Comparison of ENCODE assay signal across 8 cellular contexts in genomic region chr12:53048780-53049401, GRCh38. TPM values are rescaled to one million over a fixed set of nuclear protein-coding genes. Genes with fewer than 3 reads are reported as not detected.
DNase-seq lines count a peak whose midpoint lies in the region; ATAC-seq and TF ChIP-seq lines count a peak whose summit lies in the region.

No MANE protein-coding gene starts in this region.

- no peaks in the 10 kb centered on the region for H3K9me2 ChIP-seq in HCT116 (ENCODE audit: insufficient read depth)

- H3K27ac ChIP-seq in HCT116 (ENCODE audit: low read depth, low read length) (peak overlapping the region; percentile 91), smooth muscle cell (ENCODE audit: low read depth) (peak overlapping the region; percentile 86)

- intact Hi-C loops in HCT116 (cut with micrococcal nuclease) = loop anchor here (5.0 kb wide), 2 partner anchors 42 to 318 kb away; partner anchors contain the start of gene EIF4B

- TF ChIP-seq POLR2A in HCT116 (IDR thresholded peaks at IDR 0.05; ENCODE audit: borderline replicate concordance, extremely low read depth, insufficient read depth, insufficient read length) = no peak

- H3K79me2 ChIP-seq in HCT116 (ENCODE audit: insufficient read depth, low read length) = peaks cover 23% of the 10 kb centered on the region; the same call in 1 of the 2 replicates
- peaks cover 12% of the 10 kb centered on the region for H3K79me2 ChIP-seq in smooth muscle cell (ENCODE audit: low read depth)

- WGBS in smooth muscle cell (ENCODE audit: low lambda C conversion rate) = 11% methylated on average over 6 of the region's 6 CpGs

- no peak for TF ChIP-seq RAD21 in HCT116 (IDR thresholded peaks at IDR 0.05; ENCODE audit: low read depth)

- peak overlapping the region; percentile 75 for H3K9ac ChIP-seq in HCT116 (ENCODE audit: low read length)
- no peak overlapping the region for H3K9ac ChIP-seq in smooth muscle cell (ENCODE audit: low read depth)

- H3K36me3 ChIP-seq in HCT116 (ENCODE audit: control insufficient read depth in 1 of 2, insufficient read depth in 2 of 2, low read length in 2 of 2) = no peaks in the 10 kb centered on the region
- no peaks in the 10 kb centered on the region for H3K36me3 ChIP-seq in smooth muscle cell (ENCODE audit: low read depth)

- RAD21 ChIA-PET in HCT116 (lab: Charles Lee; ENCODE audit: low non-redundant PET in 1 of 2, low total read pairs in 2 of 2, uncharacterized antibody in 2 of 2, unreplicated experiment in 2 of 2) = interaction anchor here (0.6 to 2.1 kb wide), 3 partner anchors 12 to 88 kb away, joined by 4 to 7 read pairs (median 5); no protein-coding TSS in a partner anchor

- peaks cover 25% of the 10 kb centered on the region for H3F3A ChIP-seq in smooth muscle cell (ENCODE audit: low read depth)

- H3K4me1 ChIP-seq in HCT116 (ENCODE audit: control insufficient read depth in 1 of 2, insufficient read depth in 2 of 2, low read length in 2 of 2) (peaks cover 71 to 95% of the 10 kb centered on the region in 2 experiments), smooth muscle cell (ENCODE audit: low read depth) (peaks cover 43% of the 10 kb centered on the region)

- H3K9me3 ChIP-seq in HCT116 (ENCODE audit: control insufficient read depth in 1 of 2, insufficient read depth in 1 of 2, low read depth in 1 of 2, low read length in 2 of 2) = no peaks in the 10 kb centered on the region
- H3K9me3 ChIP-seq in smooth muscle cell (replicated peaks; ENCODE audit: low read depth) = no peaks in the 10 kb centered on the region

- peak overlapping the region; percentile 53 to 59 for H3K4me3 ChIP-seq in HCT116 (replicated peaks in 1 of 2; ENCODE audit: low read depth in 1 of 2, low read length in 2 of 2)
- peak overlapping the region; percentile 52 for H3K4me3 ChIP-seq in smooth muscle cell

- H3K4me2 ChIP-seq in HCT116 (ENCODE audit: low read length) (peak overlapping the region; percentile 97), smooth muscle cell (peak overlapping the region; percentile 84)

- POLR2A ChIA-PET in HCT116 (lab: Charles Lee) = interaction anchor here (0.8 to 2.3 kb wide), 5 partner anchors 30 to 142 kb away, joined by 3 to 12 read pairs (median 6); partner anchors contain the start of genes CSAD, EIF4B, SPRYD3 and ZNF740

- H3K27me3 ChIP-seq in HCT116 (ENCODE audit: insufficient read depth, low read length) (no peaks in the 10 kb centered on the region), smooth muscle cell (ENCODE audit: low read depth) (no peaks in the 10 kb centered on the region)

- CTCF ChIA-PET in HCT116 (lab: Charles Lee) = interaction anchor here (0.7 to 2.8 kb wide), 10 partner anchors 9 to 164 kb away, joined by 3 to 20 read pairs (median 7); partner anchors contain the start of genes CSAD and ZNF740

- H4K20me1 ChIP-seq in HCT116 (ENCODE audit: insufficient read depth) = no peaks in the 10 kb centered on the region
- no peaks in the 10 kb centered on the region for H4K20me1 ChIP-seq in smooth muscle cell (ENCODE audit: low read depth)

- no peak for ATAC-seq in HCT116
- ATAC-seq in HG03108 (IDR thresholded peaks at IDR 0.05; ENCODE audit: unreplicated experiment) = no peak
- no peak for ATAC-seq in HG03045 (IDR thresholded peaks at IDR 0.05; ENCODE audit: unreplicated experiment)

- no peak for DNase-seq in HCT116 (ENCODE audit: low read depth, low spot score)
- DNase-seq in astrocyte of the hippocampus (ENCODE audit: low read depth, low spot score) = peak; percentile 82
- peak; percentile 41 for DNase-seq in iris pigment epithelial cell (ENCODE audit: low read depth)
- peak; percentile 68 for DNase-seq in smooth muscle cell (lab: John Stamatoyannopoulos, UW; ENCODE audit: unreplicated experiment)
- no peak for DNase-seq in amniotic stem cell (lab: John Stamatoyannopoulos, UW)
- DNase-seq in activated CD4-positive, alpha-beta T cell treated with anti-CD3 and anti-CD28 coated beads for 4 hours = no peak

- TF ChIP-seq CTCF in HCT116 (IDR thresholded peaks at IDR 0.05 in 2 of 3, conservative IDR thresholded peaks at IDR 0.05 in 1 of 3; ENCODE audit: borderline replicate concordance in 1 of 3, insufficient read depth in 1 of 3, low read depth in 2 of 3, low read length in 2 of 3) = no peak
- TF ChIP-seq CTCF in smooth muscle cell (IDR thresholded peaks at IDR 0.05; ENCODE audit: borderline replicate concordance, insufficient read depth, poor library complexity, severe bottlenecking) = no peak

- H2AFZ ChIP-seq in HCT116 (ENCODE audit: low read depth, low read length, poor library complexity, severe bottlenecking) (no peak overlapping the region), smooth muscle cell (ENCODE audit: low read depth) (no peak overlapping the region)

- no TSS peak for BruUV-seq in HCT116 (replicated peaks; lab: Mats Ljungman, UMichigan)

TF ChIP-seq in HCT116, 20 proteins besides CTCF, POLR2A, EP300 and RAD21:
- TF ChIP-seq EZH2 (IDR thresholded peaks at IDR 0.05) (no peak), POLR2AphosphoS5 (IDR thresholded peaks at IDR 0.05; ENCODE audit: low read depth, low read length) (no peak; the same call in 1 of the 2 replicates), ZFX (IDR thresholded peaks at IDR 0.05) (0 out of 2 replicates have a peak, but pooled peaks have one; percentile 62)

RNA-seq across cellular contexts. Expression of gene TNS2, which starts 1.0 kb away (rescaled TPM):
- total RNA-seq in HCT116 (2021; ENCODE audit: unreplicated experiment) = 25.7 TPM
- 16.3 and 17.3 TPM in 2 replicates for polyA plus RNA-seq in HCT116 (2012)
- 9.3 and 11.4 TPM in 2 replicates for total RNA-seq in smooth muscle cell
- 17.4 TPM in 2 replicates for polyA plus RNA-seq in smooth muscle cell

RNA-seq across cellular contexts. Expression of gene SPRYD3, which starts 30.3 kb away (rescaled TPM):
- total RNA-seq in HCT116 (2021; ENCODE audit: unreplicated experiment) (47.5 TPM), smooth muscle cell (20.2 and 23.0 TPM in 2 replicates)
- polyA plus RNA-seq in HCT116 (2012) = 48.1 and 55.1 TPM in 2 replicates
- polyA plus RNA-seq in smooth muscle cell = 43.5 and 57.1 TPM in 2 replicates

RNA-seq across cellular contexts. Expression of gene EIF4B, which starts 42.6 kb away (rescaled TPM):
- total RNA-seq in HCT116 (2021; ENCODE audit: unreplicated experiment) (809 TPM), smooth muscle cell (241 and 299 TPM in 2 replicates)
- polyA plus RNA-seq in HCT116 (2012) = 589 and 640 TPM in 2 replicates
- 39.9 and 47.7 TPM in 2 replicates for polyA plus RNA-seq in smooth muscle cell

RNA-seq across cellular contexts. Expression of gene IGFBP6, which starts 48.6 kb away (rescaled TPM):
- 83.4 TPM for total RNA-seq in HCT116 (2021; ENCODE audit: unreplicated experiment)
- polyA plus RNA-seq in HCT116 (2012) = 89.0 and 110 TPM in 2 replicates
- 22.6 and 22.7 TPM in 2 replicates for total RNA-seq in smooth muscle cell
- 94.4 and 102 TPM in 2 replicates for polyA plus RNA-seq in smooth muscle cell

RNA-seq across cellular contexts. Expression of gene SOAT2, which starts 54.4 kb away (rescaled TPM):
- total RNA-seq in HCT116 (2021; ENCODE audit: unreplicated experiment) (0.17 TPM), smooth muscle cell (not detected in 2 replicates)
- 0.14 and 0.22 TPM in 2 replicates for polyA plus RNA-seq in HCT116 (2012)
- polyA plus RNA-seq in smooth muscle cell = not detected in 2 replicates

Comparison
In these comparisons a context has a peak if more than half of its experiments do, and no peak if none do; other contexts are left out.
1. DNase-seq: peak in astrocyte of the hippocampus (single experiment), iris pigment epithelial cell (single experiment) and smooth muscle cell (single experiment); none in HCT116 (single experiment), amniotic stem cell (single experiment) and activated CD4-positive, alpha-beta T cell treated with anti-CD3 and anti-CD28 coated beads for 4 hours (0 of 2).